14 cellular contexts compared by ENCODE assay signal in genomic region chr5:142320427-142320732, GRCh38. TPM values are rescaled to one million over a fixed set of nuclear protein-coding genes. Genes with fewer than 3 reads are reported as not detected.
DNase-seq lines count a peak whose midpoint lies in the region; ATAC-seq and TF ChIP-seq lines count a peak whose summit lies in the region.
"Had no signal": no experiment of that assay in that cellular context is flagged by ENCODE, and none has a peak within 500 bp of the region (broad histone marks: within the 10 kb centered on the region; RNA-seq: fewer than 3 reads in every experiment).

No MANE protein-coding gene starts in this region.

- ATAC-seq in HG03045 (IDR thresholded peaks at IDR 0.05; ENCODE audit: unreplicated experiment), result no peak
- ATAC-seq: esophagus mucosa had no signal

- DNase-seq in NCI-H82 treated with DMSO at 0.1 percent for 48 hours (lab: John Stamatoyannopoulos, UW; ENCODE audit: unreplicated experiment), result peak; percentile 3
- DNase-seq in esophagus squamous epithelium (lab: John Stamatoyannopoulos, UW), result no peak
- DNase-seq in NCI-H2029 treated with DMSO at 0.1 percent for 48 hours (lab: John Stamatoyannopoulos, UW), result no peak
- no peak for DNase-seq in stimulated activated naive CD4-positive, alpha-beta T cell (lab: John Stamatoyannopoulos, UW)
- DNase-seq in T-helper 2 cell treated with Interferon-gamma antibody and Interleukin-4, amounts not matched to agents 5 μg/mL and 100 μg/mL, for 36 hours (ENCODE audit: low spot score), result no peak
- DNase-seq: activated effector memory CD4-positive, alpha-beta T cell treated with Interleukin-2 at 50 U/mL for 16 hours; NCI-H446; occipital lobe; T-helper 9 cell had no signal

- no peaks in the 10 kb centered on the region for H3K9me3 Mint-ChIP-seq in T-helper 2 cell treated with Interferon-gamma antibody and Interleukin-4, amounts not matched to agents 5 μg/mL and 100 μg/mL, for 36 hours

- peak overlapping the region; percentile 88 for H3K27ac ChIP-seq in ACC112 (ENCODE audit: low read depth, low read length)
- H3K27ac ChIP-seq in esophagus squamous epithelium, result peak overlapping the region in 3 of 4 donors; percentile 40 to 89 (median 40)
- H3K27ac ChIP-seq in muscle layer of duodenum (ENCODE audit: low read length), result peak overlapping the region; percentile 60

- peaks cover 95% of the 10 kb centered on the region for H3K79me2 ChIP-seq in ACC112 (ENCODE audit: control insufficient read depth, insufficient read depth, low read length, unreplicated experiment)

- no peak overlapping the region for H2AFZ ChIP-seq in ACC112 (ENCODE audit: low read length, unreplicated experiment)

- no peaks in the 10 kb centered on the region for H3K36me3 Mint-ChIP-seq in T-helper 2 cell treated with Interferon-gamma antibody and Interleukin-4, amounts not matched to agents 5 μg/mL and 100 μg/mL, for 36 hours (ENCODE audit: low read depth)

- H3K4me1 ChIP-seq in ACC112 (ENCODE audit: control insufficient read depth, insufficient read depth, low read length, unreplicated experiment), result peaks cover 65% of the 10 kb centered on the region
- H3K4me1 ChIP-seq in esophagus squamous epithelium, result peaks cover 9 to 99% (median 26%) of the 10 kb centered on the region in 3 donors
- H3K4me1 ChIP-seq in muscle layer of duodenum (ENCODE audit: control insufficient read depth in 1 of 2, insufficient read depth in 2 of 2, low read length in 2 of 2), result peaks cover 0 to 35% of the 10 kb centered on the region in 2 donors

- H3K27me3 Mint-ChIP-seq in T-helper 2 cell treated with Interferon-gamma antibody and Interleukin-4, amounts not matched to agents 5 μg/mL and 100 μg/mL, for 36 hours (ENCODE audit: low read depth), result peaks cover 27% of the 10 kb centered on the region

- H3K4me3 ChIP-seq in ACC112 (ENCODE audit: low read depth, low read length), result peak overlapping the region; percentile 93
- H3K4me3 ChIP-seq in esophagus squamous epithelium, result no peak overlapping the region
- H3K4me3 ChIP-seq in muscle layer of duodenum (ENCODE audit: low read depth in 1 of 2, low read length in 2 of 2), result peak overlapping the region; percentile 45 to 48

- no peak for TF ChIP-seq CTCF in esophagus squamous epithelium (IDR thresholded peaks at IDR 0.05)

- peaks cover 15% of the 10 kb centered on the region; the same call in 1 of the 2 replicates for H3K36me3 ChIP-seq in ACC112 (ENCODE audit: insufficient read depth, low read length)
- H3K36me3 ChIP-seq in esophagus squamous epithelium, result no peaks in the 10 kb centered on the region
- peaks cover 0 to 10% of the 10 kb centered on the region in 2 donors for H3K36me3 ChIP-seq in muscle layer of duodenum (ENCODE audit: control insufficient read depth in 1 of 2, insufficient read depth in 2 of 2, low read length in 2 of 2)

- H3K27me3 ChIP-seq in ACC112 (ENCODE audit: insufficient read depth, low read length), result no peaks in the 10 kb centered on the region
- H3K27me3 ChIP-seq in esophagus squamous epithelium, result peaks cover 0 to 40% (median 2%) of the 10 kb centered on the region in 4 donors
- no peaks in the 10 kb centered on the region for H3K27me3 ChIP-seq in muscle layer of duodenum (ENCODE audit: low read depth, low read length)

- intact Hi-C loops in esophagus squamous epithelium (cut with DNase I), result no loop called here

- H3K4me1 Mint-ChIP-seq in T-helper 2 cell treated with Interferon-gamma antibody and Interleukin-4, amounts not matched to agents 5 μg/mL and 100 μg/mL, for 36 hours (ENCODE audit: low read depth), result peaks cover 40% of the 10 kb centered on the region

- WGBS in esophagus squamous epithelium, 2 donors, result 73 to 78% methylated on average over 3 to 4 of the region's 4 CpGs

- no peaks in the 10 kb centered on the region for H3K9me3 ChIP-seq in esophagus squamous epithelium
- no peaks in the 10 kb centered on the region for H3K9me3 ChIP-seq in muscle layer of duodenum (ENCODE audit: control insufficient read depth in 1 of 2, low read length in 2 of 2)

- TF ChIP-seq POLR2A in esophagus squamous epithelium (IDR thresholded peaks at IDR 0.05), result no peak

- H3K27ac Mint-ChIP-seq in T-helper 2 cell treated with Interferon-gamma antibody and Interleukin-4, amounts not matched to agents 5 μg/mL and 100 μg/mL, for 36 hours, result no peak overlapping the region
- H3K27ac Mint-ChIP-seq: CD14-positive monocyte had no signal

- H3K4me3 Mint-ChIP-seq in T-helper 2 cell treated with Interferon-gamma antibody and Interleukin-4, amounts not matched to agents 5 μg/mL and 100 μg/mL, for 36 hours, result no peak overlapping the region

RNA-seq across cellular contexts. Expression of gene SPRY4, which starts 4.4 kb away (rescaled TPM):
- total RNA-seq in esophagus squamous epithelium, result 1 to 10 TPM; 1.9 to 7.1 (median 4.4) TPM

Comparison
In these comparisons a context has a peak if more than half of its experiments do, and no peak if none do; other contexts are left out.
1. H3K4me3 ChIP-seq: peak in ACC112 (single experiment) and muscle layer of duodenum (2 of 2); none in esophagus squamous epithelium (0 of 4).
2. Peak in every context shown above with its lines, with median percentiles within 50 percentile points of each other: H3K27ac ChIP-seq.